In the genomic region with DNA sequence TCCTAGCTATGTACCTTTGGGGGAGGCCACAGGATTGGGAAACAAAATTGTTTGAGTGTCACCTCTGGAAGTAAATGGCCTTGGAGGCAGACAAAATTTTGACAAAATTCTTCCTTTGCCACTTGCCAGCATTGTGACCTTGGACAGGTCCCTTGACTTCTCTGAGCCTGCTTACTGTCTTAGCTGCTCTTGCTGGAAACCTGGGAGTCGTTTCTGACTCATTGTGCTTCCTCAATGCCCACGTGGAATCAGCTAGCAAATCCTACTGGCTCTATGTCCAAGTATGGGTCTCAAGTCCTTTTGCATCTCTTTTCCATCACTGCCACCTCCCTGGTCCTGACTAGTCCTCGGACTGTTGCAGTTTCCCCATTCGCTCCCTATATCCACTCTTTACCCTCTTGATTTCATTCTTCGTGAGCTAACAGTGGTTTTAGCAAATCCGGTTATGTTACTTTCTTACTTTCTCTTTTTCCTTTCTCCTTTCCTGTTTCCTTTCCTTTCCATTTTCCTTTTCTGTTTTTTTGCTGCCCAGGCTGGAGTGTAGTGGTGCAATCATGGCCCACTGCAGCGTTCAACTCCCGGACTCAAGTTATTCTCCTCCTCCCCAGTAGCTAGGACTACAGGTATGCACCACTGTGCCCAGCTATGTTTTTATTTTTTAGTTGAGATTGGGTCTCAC, we compare ENCODE assay signal across 14 cellular contexts.
DNase-seq lines count a peak whose midpoint lies in the region; ATAC-seq and TF ChIP-seq lines count a peak whose summit lies in the region.
"Had no signal": no experiment of that assay in that cellular context is flagged by ENCODE, and none has a peak within 500 bp of the region (broad histone marks: within the 10 kb centered on the region; RNA-seq: fewer than 3 reads in every experiment).

No MANE protein-coding gene starts in this region.

- H3K36me3 ChIP-seq in CD4-positive, CD25-positive, alpha-beta regulatory T cell (ENCODE audit: control insufficient read depth, insufficient read depth, low read length), result peaks cover 5% of the 10 kb centered on the region
- no peaks in the 10 kb centered on the region for H3K36me3 ChIP-seq in CD8-positive, alpha-beta memory T cell (ENCODE audit: insufficient read depth, low read length)

- no peaks in the 10 kb centered on the region for H3K27me3 ChIP-seq in CD4-positive, CD25-positive, alpha-beta regulatory T cell (ENCODE audit: control insufficient read depth, insufficient read depth, low read length)
- H3K27me3 ChIP-seq in CD8-positive, alpha-beta memory T cell (ENCODE audit: insufficient read depth, low read length, poor library complexity, severe bottlenecking), result no peaks in the 10 kb centered on the region

- H3K27me3 Mint-ChIP-seq in CD4-positive, CD25-positive, alpha-beta regulatory T cell, result no peaks in the 10 kb centered on the region
- no peaks in the 10 kb centered on the region for H3K27me3 Mint-ChIP-seq in CD8-positive, alpha-beta memory T cell
- no peaks in the 10 kb centered on the region for H3K27me3 Mint-ChIP-seq in central memory CD8-positive, alpha-beta T cell
- no peaks in the 10 kb centered on the region for H3K27me3 Mint-ChIP-seq in neural crest cell (ENCODE audit: low read depth)
- H3K27me3 Mint-ChIP-seq: activated T-helper 17 cell treated with anti-CD3 and anti-CD28 coated beads, Interleukin-2, amount 50 U/mL, for 72 hours had no signal

- no peak for TF ChIP-seq CTCF in neural crest cell (conservative IDR thresholded peaks at IDR 0.05)

- H3K27ac ChIP-seq in CD4-positive, CD25-positive, alpha-beta regulatory T cell (ENCODE audit: insufficient read depth, low read length, poor library complexity, severe bottlenecking), result no peak overlapping the region
- H3K27ac ChIP-seq in CD8-positive, alpha-beta memory T cell (ENCODE audit: low read depth, low read length), result no peak overlapping the region

- peaks cover 29% of the 10 kb centered on the region for H3K36me3 Mint-ChIP-seq in CD4-positive, CD25-positive, alpha-beta regulatory T cell
- peaks cover 3 to 30% (median 4%) of the 10 kb centered on the region in 3 donors for H3K36me3 Mint-ChIP-seq in CD8-positive, alpha-beta memory T cell
- peaks cover 3% of the 10 kb centered on the region for H3K36me3 Mint-ChIP-seq in central memory CD8-positive, alpha-beta T cell (ENCODE audit: insufficient read depth)
- H3K36me3 Mint-ChIP-seq in neural crest cell (ENCODE audit: low read depth), result no peaks in the 10 kb centered on the region

- CTCF ChIA-PET in CD8-positive, alpha-beta memory T cell (lab: Charles Lee), result interaction anchor here (2.5 kb wide), 1 partner anchor 37 kb away, joined by 8 read pairs; no protein-coding TSS in a partner anchor

- H3K27ac Mint-ChIP-seq in CD4-positive, CD25-positive, alpha-beta regulatory T cell, result peak overlapping the region in 2 of 3 donors; percentile 1 to 45
- H3K27ac Mint-ChIP-seq in CD8-positive, alpha-beta memory T cell, result peak overlapping the region in 7 of 8 donors; percentile 32 to 96 (median 78)
- peak overlapping the region; percentile 67 for H3K27ac Mint-ChIP-seq in central memory CD8-positive, alpha-beta T cell (ENCODE audit: low read depth)
- peak overlapping the region; percentile 73 for H3K27ac Mint-ChIP-seq in neural crest cell (ENCODE audit: unreplicated experiment)
- H3K27ac Mint-ChIP-seq: activated T-helper 17 cell treated with anti-CD3 and anti-CD28 coated beads, Interleukin-2, amount 50 U/mL, for 72 hours had no signal

- peaks cover 4 to 18% (median 15%) of the 10 kb centered on the region in 4 donors for H3K4me1 Mint-ChIP-seq in CD4-positive, CD25-positive, alpha-beta regulatory T cell
- peaks cover 12 to 20% (median 15%) of the 10 kb centered on the region in 3 donors for H3K4me1 Mint-ChIP-seq in CD8-positive, alpha-beta memory T cell
- H3K4me1 Mint-ChIP-seq in central memory CD8-positive, alpha-beta T cell, result peaks cover 16% of the 10 kb centered on the region
- H3K4me1 Mint-ChIP-seq in neural crest cell, result peaks cover 7% of the 10 kb centered on the region

- no peaks in the 10 kb centered on the region for H3K9me3 ChIP-seq in CD4-positive, CD25-positive, alpha-beta regulatory T cell (ENCODE audit: control insufficient read depth in 2 of 2, low read length in 2 of 2)
- no peaks in the 10 kb centered on the region for H3K9me3 ChIP-seq in CD8-positive, alpha-beta memory T cell (ENCODE audit: low read length)

- no peak for DNase-seq in CD4-positive, CD25-positive, alpha-beta regulatory T cell
- peak in 1 of 5 donors; percentile 4 for DNase-seq in CD8-positive, alpha-beta memory T cell
- no peak for DNase-seq in central memory CD8-positive, alpha-beta T cell (ENCODE audit: low spot score in 2 of 2)
- DNase-seq in neural crest cell (ENCODE audit: low read depth, low spot score) (no peak), NCI-H69 (lab: John Stamatoyannopoulos, UW) (no peak), NCI-H510A (lab: John Stamatoyannopoulos, UW) (no peak)
- DNase-seq: activated CD4-positive, alpha-beta T cell treated with anti-CD3 and anti-CD28 coated beads for 48 hours; hypothalamus; NCI-H1436; NCI-H2227 treated with DMSO at 0.1 percent for 48 hours; SHP77 treated with DMSO at 0.1 percent for 48 hours; T-helper 9 cell had no signal

- no peaks in the 10 kb centered on the region for H3K4me1 ChIP-seq in CD4-positive, CD25-positive, alpha-beta regulatory T cell (ENCODE audit: control insufficient read depth, insufficient read depth, low read length, poor library complexity, severe bottlenecking)
- no peaks in the 10 kb centered on the region for H3K4me1 ChIP-seq in CD8-positive, alpha-beta memory T cell (ENCODE audit: insufficient read depth, low read length)

- no peak overlapping the region for H3K4me3 ChIP-seq in CD4-positive, CD25-positive, alpha-beta regulatory T cell (ENCODE audit: low read depth, low read length)
- no peak overlapping the region for H3K4me3 ChIP-seq in CD8-positive, alpha-beta memory T cell (ENCODE audit: low read length)

- POLR2A ChIA-PET in CD8-positive, alpha-beta memory T cell (lab: Charles Lee), result interaction anchor here (0.6 to 0.7 kb wide), 2 partner anchors 12 to 18 kb away, joined by 3 to 4 read pairs; no protein-coding TSS in a partner anchor

- no peak overlapping the region for H3K4me3 Mint-ChIP-seq in CD4-positive, CD25-positive, alpha-beta regulatory T cell
- no peak overlapping the region for H3K4me3 Mint-ChIP-seq in CD8-positive, alpha-beta memory T cell
- no peak overlapping the region for H3K4me3 Mint-ChIP-seq in central memory CD8-positive, alpha-beta T cell
- no peak overlapping the region for H3K4me3 Mint-ChIP-seq in neural crest cell
- H3K4me3 Mint-ChIP-seq: activated T-helper 17 cell treated with anti-CD3 and anti-CD28 coated beads, Interleukin-2, amount 50 U/mL, for 72 hours had no signal

- no peak for ATAC-seq in CD4-positive, CD25-positive, alpha-beta regulatory T cell (ENCODE audit: low read depth in 2 of 2)
- no peak for ATAC-seq in central memory CD8-positive, alpha-beta T cell (replicated peaks; ENCODE audit: extremely low read depth, poor library complexity, severe bottlenecking)
- no peak for ATAC-seq in HG03520 (IDR thresholded peaks at IDR 0.05; ENCODE audit: unreplicated experiment)
- ATAC-seq: activated T-helper 17 cell treated with anti-CD3 and anti-CD28 coated beads, Interleukin-2, amount 50 U/mL, for 72 hours had no signal

- no peaks in the 10 kb centered on the region for H3K9me3 Mint-ChIP-seq in CD4-positive, CD25-positive, alpha-beta regulatory T cell
- no peaks in the 10 kb centered on the region for H3K9me3 Mint-ChIP-seq in CD8-positive, alpha-beta memory T cell
- no peaks in the 10 kb centered on the region for H3K9me3 Mint-ChIP-seq in central memory CD8-positive, alpha-beta T cell
- no peaks in the 10 kb centered on the region for H3K9me3 Mint-ChIP-seq in neural crest cell
- H3K9me3 Mint-ChIP-seq: activated T-helper 17 cell treated with anti-CD3 and anti-CD28 coated beads, Interleukin-2, amount 50 U/mL, for 72 hours had no signal

Comparison
In these comparisons a context has a peak if more than half of its experiments do, and no peak if none do; other contexts are left out.
1. H3K27ac Mint-ChIP-seq: peak in every context shown above with its lines; median percentile 78 in CD8-positive, alpha-beta memory T cell; 73 in neural crest cell; 67 in central memory CD8-positive, alpha-beta T cell; 23 in CD4-positive, CD25-positive, alpha-beta regulatory T cell.